13 cellular contexts compared by ENCODE assay signal in genomic region chr13:41780736-41781708, GRCh38.
DNase-seq lines count a peak whose midpoint lies in the region; ATAC-seq and TF ChIP-seq lines count a peak whose summit lies in the region.
"Had no signal": no experiment of that assay in that cellular context is flagged by ENCODE, and none has a peak within 500 bp of the region (broad histone marks: within the 10 kb centered on the region; RNA-seq: fewer than 3 reads in every experiment).

No MANE protein-coding gene starts in this region.

- DNase-seq in Right ventricle myocardium superior (no peak), cardiac septum (ENCODE audit: low spot score) (no peak), astrocyte of the spinal cord (ENCODE audit: low read depth, low spot score) (peak; percentile 74), left ventricle myocardium inferior (no peak), upper lobe of right lung (no peak), NCI-H2107 (lab: John Stamatoyannopoulos, UW) (no peak)
- no peak for DNase-seq in stimulated activated CD4-positive, alpha-beta T cell treated with anti-CD3 and anti-CD28 coated beads, Interleukin-4, amount 100 ng/mL, for 24 hours
- DNase-seq: activated T-cell treated with anti-CD3 and anti-CD28 coated beads, Interleukin-2, amount 50 U/mL, for 48 hours; BE2C; dorsolateral prefrontal cortex had no signal

- no peak overlapping the region for H3K4me3 ChIP-seq in astrocyte of the spinal cord (ENCODE audit: low read depth, low read length)
- H3K4me3 ChIP-seq in left ventricle myocardium inferior: no peak overlapping the region
- no peak overlapping the region for H3K4me3 ChIP-seq in upper lobe of right lung
- H3K4me3 ChIP-seq: thoracic aorta had no signal

- H3K9me3 ChIP-seq in left ventricle myocardium inferior (replicated peaks) (no peaks in the 10 kb centered on the region), upper lobe of right lung (no peaks in the 10 kb centered on the region)
- H3K9me3 ChIP-seq: BE2C, neutrophil, thoracic aorta had no signal

- H3K4me1 ChIP-seq in left ventricle myocardium inferior: peaks cover 60% of the 10 kb centered on the region
- H3K4me1 ChIP-seq in upper lobe of right lung: peaks cover 6% of the 10 kb centered on the region

- peak; percentile 68 for ATAC-seq in Right ventricle myocardium superior (ENCODE audit: poor library complexity)
- peak; percentile 50 for ATAC-seq in upper lobe of right lung
- ATAC-seq in GM21619 (IDR thresholded peaks at IDR 0.05; ENCODE audit: unreplicated experiment): no peak

- H3K27me3 ChIP-seq in left ventricle myocardium inferior (ENCODE audit: low read depth): no peaks in the 10 kb centered on the region
- H3K27me3 ChIP-seq in upper lobe of right lung: no peaks in the 10 kb centered on the region
- H3K27me3 ChIP-seq: BE2C, dorsolateral prefrontal cortex, neutrophil had no signal

- H3K27ac ChIP-seq in left ventricle myocardium inferior (replicated peaks) (peak overlapping the region; percentile 32), upper lobe of right lung (no peak overlapping the region)
- H3K27ac ChIP-seq: neutrophil, thoracic aorta had no signal

- TF ChIP-seq CTCF in astrocyte of the spinal cord (IDR thresholded peaks at IDR 0.05; ENCODE audit: low read depth, low read length): no peak
- no peak for TF ChIP-seq CTCF in left ventricle myocardium inferior (IDR thresholded peaks at IDR 0.05; ENCODE audit: borderline replicate concordance)
- TF ChIP-seq CTCF in upper lobe of right lung (IDR thresholded peaks at IDR 0.05): no peak

- H3K36me3 ChIP-seq in left ventricle myocardium inferior (peaks cover under 1% of the 10 kb centered on the region), upper lobe of right lung (peaks cover 5% of the 10 kb centered on the region)
- H3K36me3 ChIP-seq: neutrophil, thoracic aorta had no signal

- intact Hi-C loops in Right ventricle myocardium superior (cut with DNase I): no loop called here
- intact Hi-C loops in cardiac septum (cut with DNase I): no loop called here
- intact Hi-C loops in left ventricle myocardium inferior (cut with micrococcal nuclease): no loop called here
- intact Hi-C loops in upper lobe of right lung (cut with DNase I): no loop called here

- in situ Hi-C loops in astrocyte of the spinal cord (cut with HindIII; ENCODE audit: low sequenced_read_pairs): no loop called here
